Comparison of ENCODE assay signal across 9 cellular contexts in the genomic region with DNA sequence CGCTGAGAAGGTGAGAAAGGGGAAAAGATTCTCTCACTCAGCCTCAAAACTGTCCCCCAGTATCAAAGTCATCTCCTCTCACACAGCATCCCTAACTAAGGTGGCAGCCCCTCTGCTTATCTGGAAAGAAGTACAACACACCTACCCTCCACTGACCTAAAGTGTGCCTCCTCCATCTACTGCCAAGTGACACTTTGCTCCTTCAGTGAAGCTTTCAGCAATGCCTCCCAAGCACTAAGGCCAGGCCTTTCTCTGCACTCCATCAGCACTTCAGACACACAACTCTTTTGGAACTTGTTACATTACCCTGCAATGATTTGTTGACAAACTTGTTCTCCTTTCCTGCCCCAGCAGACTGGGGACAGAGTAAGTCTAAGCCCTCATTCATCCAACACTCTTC. TPM values are rescaled to one million over a fixed set of nuclear protein-coding genes. Genes with fewer than 3 reads are reported as not detected.
DNase-seq lines count a peak whose midpoint lies in the region; ATAC-seq, FAIRE-seq and TF ChIP-seq lines count a peak whose summit lies in the region.
"Had no signal": no experiment of that assay in that cellular context is flagged by ENCODE, and none has a peak within 500 bp of the region (broad histone marks: within the 10 kb centered on the region; RNA-seq: fewer than 3 reads in every experiment).

No MANE protein-coding gene starts in this region.

- H3K27ac ChIP-seq in A673 (ENCODE audit: low read depth, low read length, poor library complexity, severe bottlenecking): peak overlapping the region; percentile 95
- no peak overlapping the region for H3K27ac ChIP-seq in K562 (ENCODE audit: extremely low read depth, low read depth, low read length)

- no peak for TF ChIP-seq POLR2A in K562 (conservative IDR thresholded peaks at IDR 0.05)

- no peak for TF ChIP-seq EP300 in K562 (IDR thresholded peaks at IDR 0.05; ENCODE audit: low read length)

- H3K9me1 ChIP-seq in K562 (ENCODE audit: control insufficient read depth, insufficient read depth, low read length): no peaks in the 10 kb centered on the region

- no peak for FAIRE-seq in K562 (lab: Jason Lieb, UNC)

- no peak for TF ChIP-seq CTCF in A673 (conservative IDR thresholded peaks at IDR 0.05; ENCODE audit: low read depth, low read length)
- no peak for TF ChIP-seq CTCF in HFF-Myc (IDR thresholded peaks at IDR 0.05; ENCODE audit: low read depth, low read length, missing control alignments)
- no peak for TF ChIP-seq CTCF in K562 (IDR thresholded peaks at IDR 0.05 in 2 of 3, conservative IDR thresholded peaks at IDR 0.05 in 1 of 3; ENCODE audit: insufficient read depth in 2 of 3, low read depth in 1 of 3, low read length in 3 of 3)
- no peak for TF ChIP-seq CTCF in GM10248 (IDR thresholded peaks at IDR 0.05; ENCODE audit: control extremely low read depth, extremely low read depth, low read depth, missing control alignments)

- H3K27ac Mint-ChIP-seq in naive B cell: peak overlapping the region in 4 of 6 donors; percentile 2 to 85 (median 62)

- peaks cover 48% of the 10 kb centered on the region for H3K79me2 ChIP-seq in K562 (ENCODE audit: control insufficient read depth, insufficient read depth, low read length)

- H2AFZ ChIP-seq in K562 (ENCODE audit: low read depth, low read length): no peak overlapping the region

- peaks cover 0 to 3% (median 0%) of the 10 kb centered on the region in 7 donors for H3K9me3 Mint-ChIP-seq in naive B cell

- H3K27me3 Mint-ChIP-seq in naive B cell: no peaks in the 10 kb centered on the region

- H3K36me3 Mint-ChIP-seq in naive B cell: peaks cover 0 to 25% of the 10 kb centered on the region in 2 donors

- H3K4me3 Mint-ChIP-seq in naive B cell: peak overlapping the region; percentile 93 to 100 (median 98)

- H3K4me1 ChIP-seq in A673 (ENCODE audit: insufficient read depth, low read length, poor library complexity, severe bottlenecking): peaks cover 11% of the 10 kb centered on the region
- peaks cover 20 to 44% of the 10 kb centered on the region in 2 experiments for H3K4me1 ChIP-seq in K562 (replicated peaks in 1 of 2; ENCODE audit: control insufficient read depth in 2 of 2, insufficient read depth in 2 of 2, low read length in 2 of 2)

- BruUV-seq in A673 (replicated peaks; lab: Mats Ljungman, UMichigan) (no TSS peak), K562 (replicated peaks; lab: Mats Ljungman, UMichigan) (no TSS peak)

- CTCF ChIA-PET in A673 (lab: Charles Lee): no interaction called here
- CTCF ChIA-PET in K562 (lab: Yijun Ruan, JAX; ENCODE audit: low intra/inter-chr PET ratio): no interaction called here
- CTCF ChIA-PET in GM10248 (lab: Yijun Ruan, JAX): interaction anchor here (1.2 to 5.6 kb wide), 2 partner anchors 14 to 16 kb away, joined by 3 to 78 read pairs; a partner anchor contains a TSS

- no peaks in the 10 kb centered on the region for H3K9me3 ChIP-seq in A673 (ENCODE audit: low read depth, low read length, poor library complexity, severe bottlenecking)
- H3K9me3 ChIP-seq in K562 (replicated peaks; ENCODE audit: control insufficient read depth, insufficient read depth, low read depth, low read length): no peaks in the 10 kb centered on the region

- intact Hi-C loops in A673 (cut with micrococcal nuclease; ENCODE audit: unreplicated experiment) (no loop called here), K562 (cut with micrococcal nuclease) (no loop called here)

- H3K36me3 ChIP-seq in A673 (ENCODE audit: insufficient read depth, low read length, poor library complexity, severe bottlenecking): peaks cover 14% of the 10 kb centered on the region
- H3K36me3 ChIP-seq in K562 (ENCODE audit: control insufficient read depth, insufficient read depth, low read length): peaks cover 50% of the 10 kb centered on the region; the same call in 2 of the 3 replicates

- POLR2A ChIA-PET in A673 (lab: Charles Lee; ENCODE audit: low non-redundant PET): no interaction called here
- POLR2A ChIA-PET in K562 (lab: Yijun Ruan, JAX): interaction anchor here (0.8 to 6.8 kb wide), 2 partner anchors 13 to 15 kb away, joined by 3 to 78 read pairs; a partner anchor contains a TSS
- POLR2A ChIA-PET in GM10248 (lab: Yijun Ruan, JAX): interaction anchor here (1.1 kb wide), 1 partner anchor 19 kb away, joined by 3 read pairs; no protein-coding TSS in a partner anchor

- 85% methylated on average over 1 of the region's 1 CpG for WGBS in K562 (ENCODE audit: insufficient coverage, low coverage, missing lambda C conversion rate)

- H3K4me3 ChIP-seq in A673 (ENCODE audit: low read depth, low read length, poor library complexity, severe bottlenecking): peak overlapping the region; percentile 72
- H3K4me3 ChIP-seq in HFF-Myc (replicated peaks; ENCODE audit: low read depth, low read length): peak overlapping the region; percentile 79
- no peak overlapping the region for H3K4me3 ChIP-seq in K562

- TF ChIP-seq RAD21 in K562 (CRISPR knock-in tag; conservative IDR thresholded peaks at IDR 0.05 in 1 of 2, IDR thresholded peaks at IDR 0.05 in 1 of 2): no peak

- ATAC-seq in K562 (no peak), naive B cell (ENCODE audit: low read depth in 2 of 2) (no peak), HG03342 (IDR thresholded peaks at IDR 0.05; ENCODE audit: unreplicated experiment) (no peak), GM21576 (IDR thresholded peaks at IDR 0.05; ENCODE audit: unreplicated experiment) (no peak), HG02759 (IDR thresholded peaks at IDR 0.05; ENCODE audit: unreplicated experiment) (no peak)

- in situ Hi-C loops in K562 (cut with MboI): no loop called here

- H4K20me1 ChIP-seq in K562 (replicated peaks; ENCODE audit: control insufficient read depth, insufficient read depth, low read length): no peaks in the 10 kb centered on the region; the same call in 1 of the 2 replicates

- no peaks in the 10 kb centered on the region for H3K27me3 ChIP-seq in A673 (replicated peaks; ENCODE audit: insufficient read depth, low read depth, low read length, poor library complexity)
- no peaks in the 10 kb centered on the region for H3K27me3 ChIP-seq in K562 (ENCODE audit: control insufficient read depth in 2 of 2, insufficient read depth in 2 of 2, low read length in 2 of 2)

- H3K4me2 ChIP-seq in K562 (ENCODE audit: insufficient read depth, low read length): peak overlapping the region; percentile 100

- peaks cover 45 to 74% (median 70%) of the 10 kb centered on the region in 3 donors for H3K4me1 Mint-ChIP-seq in naive B cell

- peak overlapping the region in 1 of 2 experiments; percentile 99; a peak in 1 of 4 replicates for H3K9ac ChIP-seq in K562 (ENCODE audit: insufficient read depth in 1 of 2, low read depth in 2 of 2, low read length in 2 of 2)

- DNase-seq in A673 (ENCODE audit: low spot score) (no peak), HFF-Myc (ENCODE audit: extremely low read depth, low read depth) (no peak), K562 (ENCODE audit: extremely low read depth in 1 of 4, low spot score in 3 of 4) (no peak), naive B cell (no peak), GM10248 (ENCODE audit: extremely low spot score) (no peak)
- DNase-seq: hypothalamus had no signal

RNA-seq across cellular contexts. Expression of a gene that starts 1.4 kb away (rescaled TPM):
- total RNA-seq in A673 (2021) (26.7 and 28.6 TPM in 2 replicates), K562 (2014; rRNA removed) (22.0 and 22.5 TPM in 2 replicates), K562 (2014; rRNA removed; fragmentation: Illumina TruSeq; extraction: Trizol) (9.3 and 10.3 TPM in 2 replicates), K562 (2015; rRNA removed; fragmentation: Illumina TruSeq; extraction: Trizol) (15.4 and 15.8 TPM in 2 replicates), K562 (2021) (21.2 and 26.5 TPM in 2 replicates)
- total RNA-seq in K562 (2011; cell fraction: chromatin; rRNA removed; ENCODE audit: low replicate concordance): 51.2 and 69.6 TPM in 2 replicates
- 41.5 and 45.0 TPM in 2 replicates for total RNA-seq in K562 (2011; cell fraction: nucleolus; rRNA removed)
- total RNA-seq in K562 (2011; cell fraction: nucleoplasm; rRNA removed): 64.2 and 69.8 TPM in 2 replicates
- polyA plus RNA-seq in K562 (2011; rRNA removed) (16.1 and 20.2 TPM in 2 replicates), K562 (2014; fragmentation: Illumina TruSeq; extraction: Trizol) (15.7 and 20.2 TPM in 2 replicates), K562 (2014; fragmentation: Nextera tagmentation; extraction: Ambion mirVana) (1 to 10 TPM; 1.9 to 2.7 TPM), K562 (2014; rRNA removed) (18.8 and 20.7 TPM in 2 replicates), naive B cell (ENCODE audit: low read depth in 6 of 6) (1 to 10 TPM; 1.5 to 5.3 (median 2.8) TPM)
- polyA plus RNA-seq in K562 (2011; cell fraction: cytosol; rRNA removed): 23.0 and 29.3 TPM in 2 replicates
- polyA plus RNA-seq in K562 (2011; cell fraction: nucleus; rRNA removed): 59.0 and 59.2 TPM in 2 replicates
- polyA plus RNA-seq in K562 (2012): 15.5 and 18.3 TPM in 2 replicates
- 17.2 and 18.0 TPM in 2 replicates for polyA minus RNA-seq in K562 (2011; rRNA and poly(A)+ RNA removed)
- 9.8 and 10.9 TPM in 2 replicates for polyA minus RNA-seq in K562 (2011; cell fraction: cytosol; rRNA and poly(A)+ RNA removed)
- polyA minus RNA-seq in K562 (2011; cell fraction: nucleus; rRNA and poly(A)+ RNA removed): 22.5 and 28.8 TPM in 2 replicates

RNA-seq across cellular contexts. Expression of a gene that starts 13.7 kb away (rescaled TPM):
- total RNA-seq in A673 (2021) (21.6 and 24.0 TPM in 2 replicates), K562 (2014; rRNA removed) (40.0 and 54.3 TPM in 2 replicates), K562 (2014; rRNA removed; fragmentation: Illumina TruSeq; extraction: Trizol) (11.9 and 12.3 TPM in 2 replicates), K562 (2015; rRNA removed; fragmentation: Illumina TruSeq; extraction: Trizol) (18.7 and 18.9 TPM in 2 replicates), K562 (2021) (57.9 and 61.2 TPM in 2 replicates)
- total RNA-seq in K562 (2011; cell fraction: chromatin; rRNA removed; ENCODE audit: low replicate concordance): 34.4 and 79.5 TPM in 2 replicates
- 65.9 and 72.4 TPM in 2 replicates for total RNA-seq in K562 (2011; cell fraction: nucleolus; rRNA removed)
- 48.4 and 53.1 TPM in 2 replicates for total RNA-seq in K562 (2011; cell fraction: nucleoplasm; rRNA removed)
- polyA plus RNA-seq in K562 (2011; rRNA removed) (50.6 and 51.5 TPM in 2 replicates), K562 (2014; fragmentation: Illumina TruSeq; extraction: Trizol) (20.3 and 24.1 TPM in 2 replicates), K562 (2014; fragmentation: Nextera tagmentation; extraction: Ambion mirVana) (1 to 10 TPM; 1.9 to 3.1 TPM), K562 (2014; rRNA removed) (39.9 and 40.8 TPM in 2 replicates), naive B cell (ENCODE audit: low read depth in 6 of 6) (10 to 100 TPM; 31.7 to 61.5 (median 41.1) TPM)
- 71.7 and 126 TPM in 2 replicates for polyA plus RNA-seq in K562 (2011; cell fraction: cytosol; rRNA removed)
- polyA plus RNA-seq in K562 (2011; cell fraction: nucleus; rRNA removed): 54.1 and 88.1 TPM in 2 replicates
- polyA plus RNA-seq in K562 (2012): 32.4 and 38.9 TPM in 2 replicates
- 34.0 and 51.2 TPM in 2 replicates for polyA minus RNA-seq in K562 (2011; rRNA and poly(A)+ RNA removed)
- polyA minus RNA-seq in K562 (2011; cell fraction: cytosol; rRNA and poly(A)+ RNA removed): 40.2 and 43.1 TPM in 2 replicates
- polyA minus RNA-seq in K562 (2011; cell fraction: nucleus; rRNA and poly(A)+ RNA removed): 39.4 and 43.4 TPM in 2 replicates

RNA-seq across cellular contexts. Expression of a gene that starts 34.6 kb away (rescaled TPM):
- total RNA-seq in A673 (2021): 58.6 and 64.5 TPM in 2 replicates
- total RNA-seq in K562 (2011; cell fraction: chromatin; rRNA removed; ENCODE audit: low replicate concordance): 236 and 421 TPM in 2 replicates
- 304 and 320 TPM in 2 replicates for total RNA-seq in K562 (2011; cell fraction: nucleolus; rRNA removed)
- 263 and 277 TPM in 2 replicates for total RNA-seq in K562 (2011; cell fraction: nucleoplasm; rRNA removed)
- 55.9 and 63.3 TPM in 2 replicates for total RNA-seq in K562 (2014; rRNA removed)
- 20.5 and 27.3 TPM in 2 replicates for total RNA-seq in K562 (2014; rRNA removed; fragmentation: Illumina TruSeq; extraction: Trizol)
- 40.1 and 43.3 TPM in 2 replicates for total RNA-seq in K562 (2015; rRNA removed; fragmentation: Illumina TruSeq; extraction: Trizol)
- 62.9 and 73.7 TPM in 2 replicates for total RNA-seq in K562 (2021)
- 84.9 and 129 TPM in 2 replicates for polyA plus RNA-seq in K562 (2011; rRNA removed)
- polyA plus RNA-seq in K562 (2011; cell fraction: cytosol; rRNA removed): 100 and 109 TPM in 2 replicates
- polyA plus RNA-seq in K562 (2011; cell fraction: nucleus; rRNA removed): 1,169 and 1,324 TPM in 2 replicates
- polyA plus RNA-seq in K562 (2012): 58.7 and 101 TPM in 2 replicates
- polyA plus RNA-seq in K562 (2014; fragmentation: Illumina TruSeq; extraction: Trizol): 59.9 and 69.6 TPM in 2 replicates
- polyA plus RNA-seq in K562 (2014; fragmentation: Nextera tagmentation; extraction: Ambion mirVana): 10 to 100 TPM in 1 of 2 experiments, 1 to 10 TPM in 1; 8.4 to 10.5 TPM
- polyA plus RNA-seq in K562 (2014; rRNA removed): 141 and 143 TPM in 2 replicates
- 26.6 and 29.0 TPM in 2 replicates for polyA minus RNA-seq in K562 (2011; rRNA and poly(A)+ RNA removed)
- polyA minus RNA-seq in K562 (2011; cell fraction: cytosol; rRNA and poly(A)+ RNA removed): 9.8 and 20.9 TPM in 2 replicates
- 114 and 127 TPM in 2 replicates for polyA minus RNA-seq in K562 (2011; cell fraction: nucleus; rRNA and poly(A)+ RNA removed)
- 10 to 100 TPM in 1 of 6 donors, 1 to 10 TPM in 5; 3.1 to 16.1 (median 8.4) TPM for polyA plus RNA-seq in naive B cell (ENCODE audit: low read depth in 6 of 6)
